20 cellular contexts compared by ENCODE assay signal in genomic region chr16:50765866-50766265, GRCh38. TPM values are rescaled to one million over a fixed set of nuclear protein-coding genes. Genes with fewer than 3 reads are reported as not detected.
A peak's percentile ranks its signal among the peaks of the same experiment; 100 is the strongest.
DNase-seq lines count a peak whose midpoint lies in the region; ATAC-seq and TF ChIP-seq lines count a peak whose summit lies in the region.
"Had no signal": no experiment of that assay in that cellular context is flagged by ENCODE, and none has a peak within 500 bp of the region (broad histone marks: within the 10 kb centered on the region; RNA-seq: fewer than 3 reads in every experiment).

No MANE protein-coding gene starts in this region.

- H3K9me3 ChIP-seq in CD4-positive, CD25-positive, alpha-beta regulatory T cell (ENCODE audit: control insufficient read depth in 2 of 2, low read length in 2 of 2), result peaks cover 5 to 8% of the 10 kb centered on the region in 2 experiments
- no peaks in the 10 kb centered on the region for H3K9me3 ChIP-seq in CD8-positive, alpha-beta T cell (ENCODE audit: low read length)

- peaks cover 85% of the 10 kb centered on the region for H3K36me3 Mint-ChIP-seq in activated CD8-positive, alpha-beta memory T cell treated with anti-CD3 and anti-CD28 coated beads, Interleukin-2, amount 10 ng/mL, durations not matched to agents 7 days and 5 days
- H3K36me3 Mint-ChIP-seq in CD4-positive, CD25-positive, alpha-beta regulatory T cell, result peaks cover 55% of the 10 kb centered on the region
- peaks cover 80% of the 10 kb centered on the region for H3K36me3 Mint-ChIP-seq in T-cell
- peaks cover 41% of the 10 kb centered on the region for H3K36me3 Mint-ChIP-seq in activated naive CD8-positive, alpha-beta T cell
- peaks cover 88% of the 10 kb centered on the region for H3K36me3 Mint-ChIP-seq in CD8-positive, alpha-beta T cell

- no peaks in the 10 kb centered on the region for H3K27me3 Mint-ChIP-seq in activated CD8-positive, alpha-beta memory T cell treated with anti-CD3 and anti-CD28 coated beads, Interleukin-2, amount 10 ng/mL, durations not matched to agents 7 days and 5 days
- H3K27me3 Mint-ChIP-seq in CD4-positive, CD25-positive, alpha-beta regulatory T cell, result no peaks in the 10 kb centered on the region
- no peaks in the 10 kb centered on the region for H3K27me3 Mint-ChIP-seq in T-cell
- no peaks in the 10 kb centered on the region for H3K27me3 Mint-ChIP-seq in activated naive CD8-positive, alpha-beta T cell
- no peaks in the 10 kb centered on the region for H3K27me3 Mint-ChIP-seq in CD8-positive, alpha-beta T cell (ENCODE audit: low read depth)

- intact Hi-C loops in CD8-positive, alpha-beta T cell (cut with DNase I, micrococcal nuclease), result loop anchor here in 1 of 2 experiments (2.0 kb wide), 1 partner anchor 15 kb away; no protein-coding TSS in a partner anchor

- no peak for TF ChIP-seq CTCF in CD8-positive, alpha-beta T cell (IDR thresholded peaks at IDR 0.05)

- peak overlapping the region; percentile 60 for H3K27ac Mint-ChIP-seq in activated CD8-positive, alpha-beta memory T cell treated with anti-CD3 and anti-CD28 coated beads, Interleukin-2, amount 10 ng/mL, durations not matched to agents 7 days and 5 days
- peak overlapping the region in 1 of 3 donors; percentile 71 for H3K27ac Mint-ChIP-seq in CD4-positive, CD25-positive, alpha-beta regulatory T cell
- peak overlapping the region; percentile 50 to 74 for H3K27ac Mint-ChIP-seq in T-cell
- peak overlapping the region; percentile 86 for H3K27ac Mint-ChIP-seq in activated naive CD8-positive, alpha-beta T cell
- H3K27ac Mint-ChIP-seq in CD8-positive, alpha-beta T cell, result no peak overlapping the region

- peaks cover 19% of the 10 kb centered on the region for H3K9me3 Mint-ChIP-seq in activated CD8-positive, alpha-beta memory T cell treated with anti-CD3 and anti-CD28 coated beads, Interleukin-2, amount 10 ng/mL, durations not matched to agents 7 days and 5 days (ENCODE audit: low read depth)
- H3K9me3 Mint-ChIP-seq in CD4-positive, CD25-positive, alpha-beta regulatory T cell, result peaks cover 0 to 21% (median 4%) of the 10 kb centered on the region in 7 donors
- H3K9me3 Mint-ChIP-seq in T-cell, result peaks cover 0 to 11% (median 10%) of the 10 kb centered on the region in 3 donors
- peaks cover 9% of the 10 kb centered on the region for H3K9me3 Mint-ChIP-seq in activated naive CD8-positive, alpha-beta T cell (ENCODE audit: low read depth)
- H3K9me3 Mint-ChIP-seq in CD8-positive, alpha-beta T cell, result peaks cover 15% of the 10 kb centered on the region

- POLR2A ChIA-PET in T-cell (lab: Charles Lee), result no interaction called here
- POLR2A ChIA-PET in CD8-positive, alpha-beta T cell (lab: Charles Lee), result interaction anchor here (1.3 kb wide), 1 partner anchor 82 kb away, joined by 3 read pairs; no protein-coding TSS in a partner anchor

- ATAC-seq in activated CD8-positive, alpha-beta memory T cell treated with anti-CD3 and anti-CD28 coated beads, Interleukin-2, amount 10 ng/mL, durations not matched to agents 7 days and 5 days, result no peak
- ATAC-seq in CD4-positive, CD25-positive, alpha-beta regulatory T cell (ENCODE audit: low read depth in 2 of 2), result no peak
- no peak for ATAC-seq in T-cell (replicated peaks in 1 of 4)
- ATAC-seq in CD8-positive, alpha-beta T cell, result no peak
- ATAC-seq: A549, HepG2 had no signal

- peaks cover 68% of the 10 kb centered on the region for H3K4me1 ChIP-seq in CD4-positive, CD25-positive, alpha-beta regulatory T cell (ENCODE audit: control insufficient read depth, insufficient read depth, low read length, poor library complexity, severe bottlenecking)
- peaks cover 58% of the 10 kb centered on the region for H3K4me1 ChIP-seq in CD8-positive, alpha-beta T cell (ENCODE audit: insufficient read depth, low read length)

- H3K36me3 ChIP-seq in CD4-positive, CD25-positive, alpha-beta regulatory T cell (ENCODE audit: control insufficient read depth, insufficient read depth, low read length), result peaks cover 74% of the 10 kb centered on the region
- peaks cover 12% of the 10 kb centered on the region for H3K36me3 ChIP-seq in CD8-positive, alpha-beta T cell (ENCODE audit: insufficient read depth, low read length)

- CTCF ChIA-PET in activated CD8-positive, alpha-beta memory T cell treated with anti-CD3 and anti-CD28 coated beads, Interleukin-2, amount 10 ng/mL, durations not matched to agents 7 days and 5 days (lab: Charles Lee), result interaction anchor here (0.6 to 2.6 kb wide), 5 partner anchors 9 to 668 kb away, joined by 3 to 7 read pairs (median 4); no protein-coding TSS in a partner anchor
- CTCF ChIA-PET in T-cell (lab: Charles Lee), result interaction anchor here (0.6 to 2.1 kb wide), 6 partner anchors 11 to 506 kb away, joined by 3 to 7 read pairs (median 3); no protein-coding TSS in a partner anchor
- CTCF ChIA-PET in CD8-positive, alpha-beta T cell (lab: Charles Lee), result interaction anchor here (1.0 to 2.2 kb wide), 3 partner anchors 31 to 440 kb away, joined by 3 to 5 read pairs (median 4); no protein-coding TSS in a partner anchor

- DNase-seq in activated CD8-positive, alpha-beta memory T cell treated with anti-CD3 and anti-CD28 coated beads, Interleukin-2, amount 10 ng/mL, durations not matched to agents 7 days and 5 days, result no peak
- DNase-seq in activated CD8-positive, alpha-beta memory T cell treated with anti-CD3 and anti-CD28 coated beads for 24 hours, result no peak
- no peak for DNase-seq in CD4-positive, CD25-positive, alpha-beta regulatory T cell
- no peak for DNase-seq in T-cell
- DNase-seq in cerebellar cortex (ENCODE audit: low spot score), result no peak
- DNase-seq in midbrain (lab: John Stamatoyannopoulos, UW), result no peak
- no peak for DNase-seq in CD8-positive, alpha-beta T cell
- DNase-seq: Calu3, DMS53, H7, KG1, NCI-H1436, NCI-H2029 treated with DMSO at 0.1 percent for 48 hours, NCI-H510A, NCI-H774, RPMI8226 had no signal

- H3K27me3 ChIP-seq in CD4-positive, CD25-positive, alpha-beta regulatory T cell (ENCODE audit: control insufficient read depth, insufficient read depth, low read length), result no peaks in the 10 kb centered on the region
- no peaks in the 10 kb centered on the region for H3K27me3 ChIP-seq in CD8-positive, alpha-beta T cell (ENCODE audit: insufficient read depth, low read length)
- H3K27me3 ChIP-seq: BLaER1 treated with 17β-estradiol and CSF1 and Interleukin-3, amounts not matched to agents 10 nM and 100 nM had no signal

- H3K4me1 Mint-ChIP-seq in activated CD8-positive, alpha-beta memory T cell treated with anti-CD3 and anti-CD28 coated beads, Interleukin-2, amount 10 ng/mL, durations not matched to agents 7 days and 5 days, result peaks cover 71% of the 10 kb centered on the region
- H3K4me1 Mint-ChIP-seq in CD4-positive, CD25-positive, alpha-beta regulatory T cell, result peaks cover 76 to 97% (median 87%) of the 10 kb centered on the region in 4 donors
- peaks cover 92 to 95% (median 94%) of the 10 kb centered on the region in 3 donors for H3K4me1 Mint-ChIP-seq in T-cell
- H3K4me1 Mint-ChIP-seq in activated naive CD8-positive, alpha-beta T cell (ENCODE audit: low read depth), result peaks cover 95% of the 10 kb centered on the region
- peaks cover 91% of the 10 kb centered on the region for H3K4me1 Mint-ChIP-seq in CD8-positive, alpha-beta T cell (ENCODE audit: low read depth)

- no peak overlapping the region for H3K27ac ChIP-seq in CD4-positive, CD25-positive, alpha-beta regulatory T cell (ENCODE audit: insufficient read depth, low read length, poor library complexity, severe bottlenecking)
- H3K27ac ChIP-seq in CD8-positive, alpha-beta T cell (ENCODE audit: low read depth, low read length), result no peak overlapping the region
- H3K27ac ChIP-seq: A549; BLaER1 treated with 17β-estradiol and CSF1 and Interleukin-3, amounts not matched to agents 10 nM and 100 nM had no signal

- no peak overlapping the region for H3K4me3 Mint-ChIP-seq in activated CD8-positive, alpha-beta memory T cell treated with anti-CD3 and anti-CD28 coated beads, Interleukin-2, amount 10 ng/mL, durations not matched to agents 7 days and 5 days
- H3K4me3 Mint-ChIP-seq in CD4-positive, CD25-positive, alpha-beta regulatory T cell, result peak overlapping the region; percentile 44 to 71 (median 52)
- peak overlapping the region; percentile 13 to 50 (median 32) for H3K4me3 Mint-ChIP-seq in T-cell
- H3K4me3 Mint-ChIP-seq in activated naive CD8-positive, alpha-beta T cell, result peak overlapping the region; percentile 67
- no peak overlapping the region for H3K4me3 Mint-ChIP-seq in CD8-positive, alpha-beta T cell

- H3K4me3 ChIP-seq in CD4-positive, CD25-positive, alpha-beta regulatory T cell (ENCODE audit: low read depth, low read length), result peak overlapping the region; percentile 54
- H3K4me3 ChIP-seq in CD8-positive, alpha-beta T cell (ENCODE audit: low read depth, low read length), result no peak overlapping the region
- H3K4me3 ChIP-seq: A549; BLaER1 treated with 17β-estradiol and CSF1 and Interleukin-3, amounts not matched to agents 10 nM and 100 nM had no signal

RNA-seq across cellular contexts. Expression of gene CYLD, which starts 24.0 kb away (rescaled TPM):
- 100 to 1,000 TPM; 135 to 195 TPM for total RNA-seq in activated CD8-positive, alpha-beta memory T cell treated with anti-CD3 and anti-CD28 coated beads, Interleukin-2, amount 10 ng/mL, durations not matched to agents 7 days and 5 days
- total RNA-seq in CD4-positive, CD25-positive, alpha-beta regulatory T cell, result 425 TPM
- polyA plus RNA-seq in CD4-positive, CD25-positive, alpha-beta regulatory T cell, result 100 to 1,000 TPM; 161 to 211 (median 169) TPM
- total RNA-seq in T-cell, result 100 to 1,000 TPM; 243 to 380 (median 294) TPM
- total RNA-seq in CD8-positive, alpha-beta T cell, result 100 to 1,000 TPM; 341 TPM

Comparison
In these comparisons a context has a peak if more than half of its experiments do, and no peak if none do; other contexts are left out.
1. H3K4me3 Mint-ChIP-seq: peak in CD4-positive, CD25-positive, alpha-beta regulatory T cell (4 of 4), T-cell (3 of 3) and activated naive CD8-positive, alpha-beta T cell (single experiment); none in activated CD8-positive, alpha-beta memory T cell treated with anti-CD3 and anti-CD28 coated beads, Interleukin-2, amount 10 ng/mL, durations not matched to agents 7 days and 5 days (single experiment) and CD8-positive, alpha-beta T cell (single experiment).